8 cellular contexts compared by ENCODE assay signal in genomic region chr9:34126207-34127034, GRCh38. TPM values are rescaled to one million over a fixed set of nuclear protein-coding genes. Genes with fewer than 3 reads are reported as not detected.
DNase-seq lines count a peak whose midpoint lies in the region; ATAC-seq and TF ChIP-seq lines count a peak whose summit lies in the region.

DCAF12 (minus strand) TSS chr9:34126698; CDS start chr9:34126431, 267 bp downstream.

- peaks cover 22% of the 10 kb centered on the region for H3K4me1 Mint-ChIP-seq in progenitor cell of endocrine pancreas (ENCODE audit: low read depth)

- in situ Hi-C loops in GM13976 (cut with MboI; ENCODE audit: low sequenced_read_pairs, unreplicated experiment) = no loop called here

- no peaks in the 10 kb centered on the region for H3K27me3 Mint-ChIP-seq in progenitor cell of endocrine pancreas

- peak; percentile 83 for ATAC-seq in HG02798 (IDR thresholded peaks at IDR 0.05; ENCODE audit: poor library complexity, unreplicated experiment)
- ATAC-seq in upper lobe of right lung = peak; percentile 97

- peaks cover 11% of the 10 kb centered on the region for H3K36me3 Mint-ChIP-seq in progenitor cell of endocrine pancreas (ENCODE audit: insufficient read depth)

- H3K27ac ChIP-seq in left ventricle myocardium inferior (replicated peaks) (peak within 1 kb of the TSS; percentile 92), upper lobe of right lung (peak within 1 kb of the TSS; percentile 94)

- peak within 1 kb of the TSS; percentile 86 for H3K4me3 ChIP-seq in left ventricle myocardium inferior
- H3K4me3 ChIP-seq in upper lobe of right lung = peak within 1 kb of the TSS; percentile 98

- DNase-seq in GM13976 (ENCODE audit: low spot score) (peak; percentile 96), NCI-H1436 (lab: John Stamatoyannopoulos, UW) (peak; percentile 83), T-helper 2 cell (peak; percentile 77 to 95 (median 85)), amygdala (lab: John Stamatoyannopoulos, UW) (peak; percentile 44 to 93 (median 82)), left ventricle myocardium inferior (peak; percentile 91), progenitor cell of endocrine pancreas (ENCODE audit: low spot score, unreplicated experiment) (peak; percentile 79), upper lobe of right lung (peak; percentile 96)

- H3K27me3 ChIP-seq in left ventricle myocardium inferior (ENCODE audit: low read depth) (no peaks in the 10 kb centered on the region), upper lobe of right lung (no peaks in the 10 kb centered on the region)

- H3K9me3 ChIP-seq in left ventricle myocardium inferior (replicated peaks) (no peaks in the 10 kb centered on the region), upper lobe of right lung (no peaks in the 10 kb centered on the region)

- no peaks in the 10 kb centered on the region for H3K9me3 Mint-ChIP-seq in progenitor cell of endocrine pancreas (ENCODE audit: low read depth)

- H3K36me3 ChIP-seq in left ventricle myocardium inferior (peaks cover 25% of the 10 kb centered on the region), upper lobe of right lung (peaks cover 24% of the 10 kb centered on the region)

- intact Hi-C loops in left ventricle myocardium inferior (cut with micrococcal nuclease) (loop anchor here (10.0 kb wide), 1 partner anchor 128 kb away; no protein-coding TSS in a partner anchor), upper lobe of right lung (cut with DNase I) (no loop called here)

- peaks cover 58% of the 10 kb centered on the region for H3K4me1 ChIP-seq in left ventricle myocardium inferior
- H3K4me1 ChIP-seq in upper lobe of right lung = peaks cover 43% of the 10 kb centered on the region

- peak within 1 kb of the TSS; percentile 99 for H3K27ac Mint-ChIP-seq in progenitor cell of endocrine pancreas

- H3K4me3 Mint-ChIP-seq in progenitor cell of endocrine pancreas (ENCODE audit: low read depth) = peak within 1 kb of the TSS; percentile 97

- no peak for TF ChIP-seq CTCF in GM13976 (IDR thresholded peaks at IDR 0.05; ENCODE audit: borderline replicate concordance, control extremely low read depth, extremely low read depth, insufficient read depth, missing control alignments)
- no peak for TF ChIP-seq CTCF in left ventricle myocardium inferior (IDR thresholded peaks at IDR 0.05; ENCODE audit: borderline replicate concordance)
- TF ChIP-seq CTCF in progenitor cell of endocrine pancreas (IDR thresholded peaks at IDR 0.05; ENCODE audit: unreplicated experiment) = no peak
- no peak for TF ChIP-seq CTCF in upper lobe of right lung (IDR thresholded peaks at IDR 0.05)

RNA-seq across cellular contexts. Expression of gene DCAF12, which starts in this region (rescaled TPM):
- total RNA-seq in left ventricle myocardium inferior (16.4 TPM), progenitor cell of endocrine pancreas (48.7 and 50.4 TPM in 2 replicates), upper lobe of right lung (31.6 TPM)

Comparison
In these comparisons a context has a peak if more than half of its experiments do, and no peak if none do; other contexts are left out.
1. Peak in every context shown above with its lines: DNase-seq, ATAC-seq, H3K4me3 ChIP-seq and H3K27ac ChIP-seq.